Comparison of ENCODE assay signal across 11 cellular contexts in genomic region chr10:87585565-87586514, GRCh38.
DNase-seq lines count a peak whose midpoint lies in the region; ATAC-seq, FAIRE-seq and TF ChIP-seq lines count a peak whose summit lies in the region.
"Had no signal": no experiment of that assay in that cellular context is flagged by ENCODE, and none has a peak within 500 bp of the region (broad histone marks: within the 10 kb centered on the region; RNA-seq: fewer than 3 reads in every experiment).

No MANE protein-coding gene starts in this region.

- H3K27ac Mint-ChIP-seq in H9 = no peak overlapping the region
- H3K27ac Mint-ChIP-seq: activated naive CD8-positive, alpha-beta T cell treated with anti-CD3 and anti-CD28 coated beads for 36 hours; stimulated activated naive B cell treated with anti-CD40 and anti-IgM and Interleukin-4, amounts not matched to agents 10 μg/mL and 1 μg/mL and 100 μg/mL, for 72 hours had no signal

- H3K56ac ChIP-seq in H9 (ENCODE audit: insufficient read length, low read depth, low read length) = no peak overlapping the region

- H2BK5ac ChIP-seq in H9 (ENCODE audit: insufficient read length, low read length) = no peak overlapping the region

- H3K27me3 ChIP-seq in brain microvascular endothelial cell (replicated peaks) (no peaks in the 10 kb centered on the region), right lobe of liver (no peaks in the 10 kb centered on the region), H9 (ENCODE audit: insufficient read depth, low read length) (no peaks in the 10 kb centered on the region)
- H3K27me3 ChIP-seq: spleen had no signal

- 22% methylated on average over 5 of the region's 5 CpGs for WGBS in right lobe of liver (ENCODE audit: insufficient coverage, low coverage, low lambda C conversion rate, missing lambda C conversion rate)
- no CpG with 5 or more reads among the region's 5 CpGs for WGBS in H9 (ENCODE audit: extremely low coverage, insufficient read length, low lambda C conversion rate)

- H3K79me1 ChIP-seq in H9 (ENCODE audit: insufficient read depth, low read depth, low read length, poor library complexity, severe bottlenecking) = no peaks in the 10 kb centered on the region

- H3K9me3 ChIP-seq in right lobe of liver (no peaks in the 10 kb centered on the region), H9 (ENCODE audit: control insufficient read depth, low read depth, low read length) (no peaks in the 10 kb centered on the region)
- H3K9me3 ChIP-seq: spleen had no signal

- no peak overlapping the region for H2BK15ac ChIP-seq in H9 (ENCODE audit: low read depth, low read length)

- no peak for TF ChIP-seq POLR2A in right lobe of liver (IDR thresholded peaks at IDR 0.05)

- no peak overlapping the region for H3K14ac ChIP-seq in H9 (ENCODE audit: insufficient read depth, low read length)

- H3T11ph ChIP-seq in H9 (ENCODE audit: low read length) = no peak overlapping the region

- H3K4me3 ChIP-seq in brain microvascular endothelial cell (ENCODE audit: low read depth, low read length) (no peak overlapping the region), right lobe of liver (peak overlapping the region in 2 of 3 donors; percentile 0 to 14)
- H3K4me3 ChIP-seq: spleen had no signal

- in situ Hi-C loops in brain microvascular endothelial cell (cut with HindIII; ENCODE audit: low pct_ligation_motif_present, low sequenced_read_pairs) = no loop called here

- H3K18ac ChIP-seq in H9 (ENCODE audit: insufficient read length, low read depth, low read length) = no peak overlapping the region

- H3K23ac ChIP-seq in H9 (ENCODE audit: insufficient read length, low read depth, low read length) = no peak overlapping the region

- H3K36me3 Mint-ChIP-seq in H9 (ENCODE audit: insufficient read depth in 1 of 3, low read depth in 3 of 3) = no peaks in the 10 kb centered on the region
- H3K36me3 Mint-ChIP-seq: activated naive CD8-positive, alpha-beta T cell treated with anti-CD3 and anti-CD28 coated beads for 36 hours; stimulated activated naive B cell treated with anti-CD40 and anti-IgM and Interleukin-4, amounts not matched to agents 10 μg/mL and 1 μg/mL and 100 μg/mL, for 72 hours had no signal

- H3K4me1 Mint-ChIP-seq in H9 = no peaks in the 10 kb centered on the region
- H3K4me1 Mint-ChIP-seq: stimulated activated naive B cell treated with anti-CD40 and anti-IgM and Interleukin-4, amounts not matched to agents 10 μg/mL and 1 μg/mL and 100 μg/mL, for 72 hours had no signal

- peak; percentile 73 to 79 (median 74) for ATAC-seq in right lobe of liver
- ATAC-seq: stimulated activated naive B cell treated with anti-CD40 and anti-IgM and Interleukin-4, amounts not matched to agents 10 μg/mL and 1 μg/mL and 100 μg/mL, for 72 hours had no signal

- H3K79me2 ChIP-seq in H9 (ENCODE audit: insufficient read depth, low read length) = no peaks in the 10 kb centered on the region

- no peaks in the 10 kb centered on the region for H3K27me3 Mint-ChIP-seq in H9 (ENCODE audit: low read depth)

- H3K9me3 Mint-ChIP-seq in H9 = no peaks in the 10 kb centered on the region
- H3K9me3 Mint-ChIP-seq: activated naive CD8-positive, alpha-beta T cell treated with anti-CD3 and anti-CD28 coated beads for 36 hours; stimulated activated naive B cell treated with anti-CD40 and anti-IgM and Interleukin-4, amounts not matched to agents 10 μg/mL and 1 μg/mL and 100 μg/mL, for 72 hours had no signal

- intact Hi-C loops in right lobe of liver (cut with DNase I) = no loop called here

- H3K23me2 ChIP-seq in H9 (ENCODE audit: insufficient read length, low read depth, low read length, poor library complexity, severe bottlenecking) = no peaks in the 10 kb centered on the region

- no peaks in the 10 kb centered on the region for H3K36me3 ChIP-seq in brain microvascular endothelial cell (replicated peaks)
- no peaks in the 10 kb centered on the region for H3K36me3 ChIP-seq in right lobe of liver
- H3K36me3 ChIP-seq: spleen had no signal

- DNase-seq in D721Med (ENCODE audit: insufficient read length, low spot score) = no peak
- DNase-seq in LHCN-M2 (ENCODE audit: low read depth) = peak; percentile 55
- peak; percentile 36 for DNase-seq in brain microvascular endothelial cell
- DNase-seq in right lobe of liver = no peak
- no peak for DNase-seq in COLO829 (ENCODE audit: low spot score)
- no peak for DNase-seq in H9
- DNase-seq in stimulated activated CD4-positive, alpha-beta T cell treated with anti-CD3 and anti-CD28 coated beads, Interleukin-4, amount 100 ng/mL, for 1 hour = no peak
- DNase-seq in anterior cingulate cortex (lab: John Stamatoyannopoulos, UW) = no peak
- DNase-seq: activated naive CD8-positive, alpha-beta T cell treated with anti-CD3 and anti-CD28 coated beads for 36 hours; spleen; stimulated activated naive B cell treated with anti-CD40 and anti-IgM and Interleukin-4, amounts not matched to agents 10 μg/mL and 1 μg/mL and 100 μg/mL, for 72 hours had no signal

- no peak overlapping the region for H3K27ac ChIP-seq in brain microvascular endothelial cell
- peak overlapping the region; percentile 25 to 54 (median 46) for H3K27ac ChIP-seq in right lobe of liver
- no peak overlapping the region for H3K27ac ChIP-seq in H9 (ENCODE audit: insufficient read length, low read depth, low read length)
- H3K27ac ChIP-seq: spleen had no signal

- H3K4me3 Mint-ChIP-seq in H9 = no peak overlapping the region
- H3K4me3 Mint-ChIP-seq: activated naive CD8-positive, alpha-beta T cell treated with anti-CD3 and anti-CD28 coated beads for 36 hours; stimulated activated naive B cell treated with anti-CD40 and anti-IgM and Interleukin-4, amounts not matched to agents 10 μg/mL and 1 μg/mL and 100 μg/mL, for 72 hours had no signal

- H4K5ac ChIP-seq in H9 (ENCODE audit: insufficient read length, low read depth, low read length) = no peak overlapping the region

- TF ChIP-seq CTCF in D721Med (IDR thresholded peaks at IDR 0.05; ENCODE audit: insufficient read depth, missing control alignments) (no peak), brain microvascular endothelial cell (IDR thresholded peaks at IDR 0.05; ENCODE audit: low read depth, low read length, missing control alignments) (no peak), right lobe of liver (IDR thresholded peaks at IDR 0.05) (peak in 2 of 4 donors; percentile 26 to 30), H9 (conservative IDR thresholded peaks at IDR 0.05) (no peak)

- no peak overlapping the region for H2AK5ac ChIP-seq in H9 (ENCODE audit: insufficient read length, low read length)

- no peak overlapping the region for H4K8ac ChIP-seq in H9 (replicated peaks; ENCODE audit: insufficient read length, low read depth, low read length)

- H2BK20ac ChIP-seq in H9 (ENCODE audit: low read depth, low read length, poor library complexity, severe bottlenecking) = no peak overlapping the region

- H4K20me1 ChIP-seq in H9 (ENCODE audit: control insufficient read depth, insufficient read depth, insufficient read length) = no peaks in the 10 kb centered on the region

- no peak overlapping the region for H2AFZ ChIP-seq in H9 (ENCODE audit: low read length)

- peak; percentile 53 for FAIRE-seq in D721Med (lab: Jason Lieb, UNC)

- H3K4me1 ChIP-seq in right lobe of liver = peaks cover 0 to 32% (median 15%) of the 10 kb centered on the region in 4 donors
- H3K4me1 ChIP-seq in H9 (ENCODE audit: insufficient read depth, low read length) = no peaks in the 10 kb centered on the region
- H3K4me1 ChIP-seq: spleen had no signal

- no peak overlapping the region for H3K4ac ChIP-seq in H9 (ENCODE audit: low read depth, low read length)

- no peak overlapping the region for H4K91ac ChIP-seq in H9 (ENCODE audit: insufficient read length, low read depth, low read length)

- no peak overlapping the region for H3K4me2 ChIP-seq in H9 (ENCODE audit: insufficient read depth, insufficient read length, low read length)

- no peak overlapping the region for H2BK12ac ChIP-seq in H9 (ENCODE audit: insufficient read length, low read depth, low read length)

- no peak overlapping the region for H2BK120ac ChIP-seq in H9 (ENCODE audit: low read depth, low read length, poor library complexity, severe bottlenecking)

- no peak overlapping the region for H3K9ac ChIP-seq in H9 (ENCODE audit: extremely low read depth, insufficient read length, low read length)

Comparison
In these comparisons a context has a peak if more than half of its experiments do, and no peak if none do; other contexts are left out.
1. DNase-seq: peak in LHCN-M2 (single experiment) and brain microvascular endothelial cell (single experiment); none in D721Med (single experiment), right lobe of liver (0 of 3), COLO829 (single experiment), H9 (single experiment), stimulated activated CD4-positive, alpha-beta T cell treated with anti-CD3 and anti-CD28 coated beads, Interleukin-4, amount 100 ng/mL, for 1 hour (single experiment) and anterior cingulate cortex (0 of 58).
2. H3K27ac ChIP-seq: peak in right lobe of liver (3 of 3); none in brain microvascular endothelial cell (single experiment) and H9 (single experiment).